In genomic region chr1:214154596-214155261, GRCh38 we compare ENCODE assay signal across 25 cellular contexts.
"Had no signal": no experiment of that assay in that cellular context is flagged by ENCODE, and none has a peak within 500 bp of the region (broad histone marks: within the 10 kb centered on the region; RNA-seq: fewer than 3 reads in every experiment).

No MANE protein-coding gene starts in this region.

- H3K9me3 ChIP-seq: esophagus squamous epithelium, psoas muscle, right lobe of liver, suprapubic skin, transverse colon, vagina had no signal

- H3K4me3 ChIP-seq: esophagus squamous epithelium, lung, psoas muscle, right lobe of liver, suprapubic skin, transverse colon, vagina had no signal

- H3K27me3 ChIP-seq: right lobe of liver, transverse colon, vagina had no signal

- H3K27ac Mint-ChIP-seq: activated CD4-positive, alpha-beta memory T cell treated with anti-CD3 and anti-CD28 coated beads, Interleukin-2, amount 10 ng/mL, durations not matched to agents 7 days and 5 days; activated CD8-positive, alpha-beta memory T cell treated with anti-CD3 and anti-CD28 coated beads, Interleukin-2, amount 10 ng/mL, durations not matched to agents 7 days and 5 days; activated T-helper 17 cell treated with anti-CD3 and anti-CD28 coated beads, Interleukin-2, amount 50 U/mL, for 72 hours; natural killer cell treated with Interleukin-12 subunit alpha and Interleukin-12 subunit beta and Interleukin-15 and Interleukin-18, amount 100 ng/mL, for 72 hours; T-helper 2 cell treated with Interferon-gamma antibody and Interleukin-4, amounts not matched to agents 5 μg/mL and 100 μg/mL, for 36 hours had no signal

- H3K4me1 ChIP-seq: esophagus squamous epithelium, psoas muscle, right lobe of liver, suprapubic skin, transverse colon, vagina had no signal

- H3K36me3 ChIP-seq: esophagus squamous epithelium, right lobe of liver, suprapubic skin, transverse colon, vagina had no signal

- DNase-seq: activated CD4-positive, alpha-beta memory T cell treated with anti-CD3 and anti-CD28 coated beads, Interleukin-2, amount 10 ng/mL, durations not matched to agents 7 days and 5 days; activated CD4-positive, alpha-beta T cell treated with anti-CD3 and anti-CD28 coated beads for 48 hours; activated CD4-positive, CD25-positive, alpha-beta regulatory T cell; activated CD8-positive, alpha-beta memory T cell treated with anti-CD3 and anti-CD28 coated beads, Interleukin-2, amount 10 ng/mL, durations not matched to agents 7 days and 5 days; activated naive CD4-positive, alpha-beta T cell treated with Interleukin-2 at 50 U/mL for 16 hours; cortex of kidney; effector CD8-positive, alpha-beta T cell; esophagus squamous epithelium; islet precursor cell; left colon; psoas muscle; right lobe of liver; small intestine; stimulated activated CD4-positive, alpha-beta T cell treated with anti-CD3 and anti-CD28 coated beads, Interleukin-15, amount 100 ng/mL, for 24 hours; stimulated activated CD4-positive, alpha-beta T cell treated with anti-CD3 and anti-CD28 coated beads, Interleukin-2, amount 100 ng/mL, for 48 hours; stimulated activated naive CD8-positive, alpha-beta T cell treated with anti-CD3 and anti-CD28 coated beads, Interleukin-15, amount 100 ng/mL, for 72 hours; transverse colon had no signal

- H3K4me3 Mint-ChIP-seq: activated CD4-positive, alpha-beta memory T cell treated with anti-CD3 and anti-CD28 coated beads, Interleukin-2, amount 10 ng/mL, durations not matched to agents 7 days and 5 days; activated CD8-positive, alpha-beta memory T cell treated with anti-CD3 and anti-CD28 coated beads, Interleukin-2, amount 10 ng/mL, durations not matched to agents 7 days and 5 days; activated T-helper 17 cell treated with anti-CD3 and anti-CD28 coated beads, Interleukin-2, amount 50 U/mL, for 72 hours; central memory CD8-positive, alpha-beta T cell; mesothelial cell of epicardium; natural killer cell treated with Interleukin-12 subunit alpha and Interleukin-12 subunit beta and Interleukin-15 and Interleukin-18, amount 100 ng/mL, for 72 hours; stimulated activated naive CD8-positive, alpha-beta T cell treated with anti-CD3 and anti-CD28 coated beads, Interleukin-15, amount 100 ng/mL, for 72 hours; T-helper 2 cell treated with Interferon-gamma antibody and Interleukin-4, amounts not matched to agents 5 μg/mL and 100 μg/mL, for 36 hours had no signal

- H3K27ac ChIP-seq: esophagus squamous epithelium, psoas muscle, right lobe of liver, suprapubic skin, transverse colon, vagina had no signal

- H3K36me3 Mint-ChIP-seq: activated CD8-positive, alpha-beta memory T cell treated with anti-CD3 and anti-CD28 coated beads, Interleukin-2, amount 10 ng/mL, durations not matched to agents 7 days and 5 days; natural killer cell treated with Interleukin-12 subunit alpha and Interleukin-12 subunit beta and Interleukin-15 and Interleukin-18, amount 100 ng/mL, for 72 hours had no signal

- H3K9me3 Mint-ChIP-seq: activated CD4-positive, alpha-beta memory T cell treated with anti-CD3 and anti-CD28 coated beads, Interleukin-2, amount 10 ng/mL, durations not matched to agents 7 days and 5 days; activated T-helper 17 cell treated with anti-CD3 and anti-CD28 coated beads, Interleukin-2, amount 50 U/mL, for 72 hours; central memory CD8-positive, alpha-beta T cell; natural killer cell treated with Interleukin-12 subunit alpha and Interleukin-12 subunit beta and Interleukin-15 and Interleukin-18, amount 100 ng/mL, for 72 hours; stimulated activated naive CD8-positive, alpha-beta T cell treated with anti-CD3 and anti-CD28 coated beads, Interleukin-15, amount 100 ng/mL, for 72 hours; T-helper 2 cell treated with Interferon-gamma antibody and Interleukin-4, amounts not matched to agents 5 μg/mL and 100 μg/mL, for 36 hours had no signal

- H3K4me1 Mint-ChIP-seq: activated CD4-positive, alpha-beta memory T cell treated with anti-CD3 and anti-CD28 coated beads, Interleukin-2, amount 10 ng/mL, durations not matched to agents 7 days and 5 days; activated CD8-positive, alpha-beta memory T cell treated with anti-CD3 and anti-CD28 coated beads, Interleukin-2, amount 10 ng/mL, durations not matched to agents 7 days and 5 days; activated T-helper 17 cell treated with anti-CD3 and anti-CD28 coated beads, Interleukin-2, amount 50 U/mL, for 72 hours; central memory CD8-positive, alpha-beta T cell; stimulated activated naive CD8-positive, alpha-beta T cell treated with anti-CD3 and anti-CD28 coated beads, Interleukin-15, amount 100 ng/mL, for 72 hours had no signal
